In the genomic region with DNA sequence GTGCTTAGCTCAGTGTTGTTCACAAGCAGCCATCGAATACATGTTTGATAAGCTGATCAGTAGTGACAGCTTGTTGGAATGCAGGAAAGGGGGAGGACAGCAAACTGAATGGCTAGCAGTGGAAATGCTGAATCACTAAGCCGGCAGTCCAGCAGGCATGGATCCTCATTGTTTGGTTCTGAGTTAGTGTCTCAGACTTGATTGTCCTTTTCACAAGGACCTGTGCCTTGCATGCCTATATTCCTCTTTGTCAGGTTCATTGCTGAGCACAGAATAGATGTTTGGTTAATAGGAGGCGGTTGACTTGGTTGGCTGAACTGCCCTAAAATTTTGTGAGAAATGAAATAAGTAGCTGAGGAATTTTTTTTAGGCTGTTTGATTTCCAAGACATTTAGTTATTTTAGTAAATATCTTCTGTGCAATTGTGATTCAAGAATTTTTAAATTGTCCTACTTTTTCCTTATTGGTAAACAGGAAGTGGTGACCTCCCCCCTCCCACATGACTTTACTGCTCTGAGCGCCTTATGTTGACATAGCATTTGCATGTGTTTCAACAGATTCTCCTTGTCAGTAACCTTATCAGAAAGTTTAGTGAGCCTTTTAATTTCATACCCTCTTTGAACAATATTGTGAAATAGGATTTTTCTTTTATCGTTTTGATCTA, we compare ENCODE assay signal across 1 cellular context.
TF ChIP-seq lines count a peak whose summit lies in the region.

No MANE protein-coding gene starts in this region.

TF ChIP-seq in K562, 482 proteins besides CTCF, POLR2A, EP300 and RAD21 (continued from another document and continues in another):
- TF ChIP-seq RCOR1 (IDR thresholded peaks at IDR 0.05; ENCODE audit: borderline replicate concordance in 1 of 2, low read depth in 2 of 2, low read length in 2 of 2): peak in 1 of 2 experiments; percentile 35; a peak in 1 of 4 replicates
- TF ChIP-seq ZBTB17 (CRISPR knock-in tag; IDR thresholded peaks at IDR 0.05): peak; percentile 58; the same call in 1 of the 2 replicates
- TF ChIP-seq MEF2D (tag; conservative IDR thresholded peaks at IDR 0.05; ENCODE audit: low read depth): 0 out of 2 replicates have a peak, but pooled peaks have one; percentile 44
- TF ChIP-seq VEZF1 (CRISPR knock-in tag; IDR thresholded peaks at IDR 0.05): peak; percentile 72
- TF ChIP-seq FOXJ2 (tag; IDR thresholded peaks at IDR 0.05): peak; percentile 63; the same call in 1 of the 2 replicates
- TF ChIP-seq SRSF7 (optimal IDR thresholded peaks at IDR 0.05; ENCODE audit: low read depth, low read length): no peak
- TF ChIP-seq CEBPG (CRISPR knock-in tag; IDR thresholded peaks at IDR 0.05): no peak
- peak; percentile 86 to 92 for TF ChIP-seq CEBPG (tag; conservative IDR thresholded peaks at IDR 0.05 in 1 of 2, IDR thresholded peaks at IDR 0.05 in 1 of 2)
- TF ChIP-seq ATF1 (CRISPR knock-in tag; IDR thresholded peaks at IDR 0.05): no peak
- peak; percentile 42 for TF ChIP-seq ATF1 (tag; IDR thresholded peaks at IDR 0.05)
- peak; percentile 43; the same call in 1 of the 2 replicates for TF ChIP-seq SMARCE1 (IDR thresholded peaks at IDR 0.05)
- TF ChIP-seq, protein P1, sequence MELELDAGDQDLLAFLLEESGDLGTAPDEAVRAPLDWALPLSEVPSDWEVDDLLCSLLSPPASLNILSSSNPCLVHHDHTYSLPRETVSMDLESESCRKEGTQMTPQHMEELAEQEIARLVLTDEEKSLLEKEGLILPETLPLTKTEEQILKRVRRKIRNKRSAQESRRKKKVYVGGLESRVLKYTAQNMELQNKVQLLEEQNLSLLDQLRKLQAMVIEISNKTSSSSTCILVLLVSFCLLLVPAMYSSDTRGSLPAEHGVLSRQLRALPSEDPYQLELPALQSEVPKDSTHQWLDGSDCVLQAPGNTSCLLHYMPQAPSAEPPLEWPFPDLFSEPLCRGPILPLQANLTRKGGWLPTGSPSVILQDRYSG (tag; conservative IDR thresholded peaks at IDR 0.05; ENCODE audit: low read depth): 0 out of 2 replicates have a peak, but pooled peaks have one; percentile 29
- no peak for TF ChIP-seq ELK3 (CRISPR knock-in tag; IDR thresholded peaks at IDR 0.05)
- TF ChIP-seq LEF1 (IDR thresholded peaks at IDR 0.05): peak; percentile 44; the same call in 1 of the 2 replicates
- peak; percentile 92 for TF ChIP-seq ZNF584 (CRISPR knock-in tag; IDR thresholded peaks at IDR 0.05; ENCODE audit: low read depth)
- TF ChIP-seq DPF2 (IDR thresholded peaks at IDR 0.05): peak; percentile 79
- TF ChIP-seq ZBTB8A (IDR thresholded peaks at IDR 0.05; ENCODE audit: partially characterized antibody): no peak
- TF ChIP-seq BHLHE40 (IDR thresholded peaks at IDR 0.05; ENCODE audit: low read length): 0 out of 2 replicates have a peak, but pooled peaks have one; percentile 3
- 0 out of 2 replicates have a peak, but pooled peaks have one; percentile 42 for TF ChIP-seq NBN (IDR thresholded peaks at IDR 0.05; ENCODE audit: low read depth)
- peak; percentile 87 for TF ChIP-seq ZNF175 (CRISPR knock-in tag; IDR thresholded peaks at IDR 0.05; ENCODE audit: low read depth)
- peak; percentile 74 for TF ChIP-seq MAFF (IDR thresholded peaks at IDR 0.05; ENCODE audit: low read length)
- peak; percentile 91 to 93 for TF ChIP-seq FOXK2 (conservative IDR thresholded peaks at IDR 0.05 in 1 of 2, IDR thresholded peaks at IDR 0.05 in 1 of 2; ENCODE audit: low read depth in 2 of 2)
- TF ChIP-seq C11orf30 (IDR thresholded peaks at IDR 0.05; ENCODE audit: low read depth): peak; percentile 94
- TF ChIP-seq, protein P2, sequence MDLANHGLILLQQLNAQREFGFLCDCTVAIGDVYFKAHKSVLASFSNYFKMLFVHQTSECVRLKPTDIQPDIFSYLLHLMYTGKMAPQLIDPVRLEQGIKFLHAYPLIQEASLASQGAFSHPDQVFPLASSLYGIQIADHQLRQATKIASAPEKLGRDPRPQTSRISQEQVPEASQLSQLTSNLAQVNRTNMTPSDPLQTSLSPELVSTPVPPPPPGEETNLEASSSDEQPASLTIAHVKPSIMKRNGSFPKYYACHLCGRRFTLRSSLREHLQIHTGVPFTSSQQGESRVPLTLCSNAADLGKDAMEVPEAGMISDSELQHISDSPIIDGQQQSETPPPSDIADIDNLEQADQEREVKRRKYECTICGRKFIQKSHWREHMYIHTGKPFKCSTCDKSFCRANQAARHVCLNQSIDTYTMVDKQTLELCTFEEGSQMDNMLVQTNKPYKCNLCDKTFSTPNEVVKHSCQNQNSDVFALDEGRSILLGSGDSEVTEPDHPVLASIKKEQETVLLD (IDR thresholded peaks at IDR 0.05): peak; percentile 39; the same call in 1 of the 2 replicates
- TF ChIP-seq ZNF316 (IDR thresholded peaks at IDR 0.05): peak; percentile 92
- TF ChIP-seq ZNF644 (tag; IDR thresholded peaks at IDR 0.05; ENCODE audit: low read depth): 0 out of 2 replicates have a peak, but pooled peaks have one; percentile 58
- TF ChIP-seq, protein P3, sequence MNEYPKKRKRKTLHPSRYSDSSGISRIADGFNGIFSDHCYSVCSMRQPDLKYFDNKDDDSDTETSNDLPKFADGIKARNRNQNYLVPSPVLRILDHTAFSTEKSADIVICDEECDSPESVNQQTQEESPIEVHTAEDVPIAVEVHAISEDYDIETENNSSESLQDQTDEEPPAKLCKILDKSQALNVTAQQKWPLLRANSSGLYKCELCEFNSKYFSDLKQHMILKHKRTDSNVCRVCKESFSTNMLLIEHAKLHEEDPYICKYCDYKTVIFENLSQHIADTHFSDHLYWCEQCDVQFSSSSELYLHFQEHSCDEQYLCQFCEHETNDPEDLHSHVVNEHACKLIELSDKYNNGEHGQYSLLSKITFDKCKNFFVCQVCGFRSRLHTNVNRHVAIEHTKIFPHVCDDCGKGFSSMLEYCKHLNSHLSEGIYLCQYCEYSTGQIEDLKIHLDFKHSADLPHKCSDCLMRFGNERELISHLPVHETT (CRISPR knock-in tag; conservative IDR thresholded peaks at IDR 0.05 in 1 of 2, IDR thresholded peaks at IDR 0.05 in 1 of 2): peak in 1 of 2 experiments; percentile 82; a peak in 1 of 4 replicates
- TF ChIP-seq SMAD3 (CRISPR knock-in tag; conservative IDR thresholded peaks at IDR 0.05): no peak
- no peak for TF ChIP-seq ZNF586 (CRISPR knock-in tag; conservative IDR thresholded peaks at IDR 0.05)
- TF ChIP-seq TEAD2 (tag; IDR thresholded peaks at IDR 0.05): peak; percentile 82
- TF ChIP-seq LCOR (CRISPR knock-in tag; IDR thresholded peaks at IDR 0.05): no peak
- TF ChIP-seq PYGO2 (tag; IDR thresholded peaks at IDR 0.05): no peak
- peak; percentile 50; the same call in 1 of the 2 replicates for TF ChIP-seq RB1 (IDR thresholded peaks at IDR 0.05; ENCODE audit: low read depth)
- peak; percentile 49 for TF ChIP-seq L3MBTL2 (IDR thresholded peaks at IDR 0.05)
- TF ChIP-seq MYC (IDR thresholded peaks at IDR 0.05; ENCODE audit: low read depth, low read length): peak; percentile 43; the same call in 1 of the 2 replicates
- TF ChIP-seq MYC (CRISPR knock-in tag; IDR thresholded peaks at IDR 0.05; ENCODE audit: borderline replicate concordance, low read depth): no peak
- peak; percentile 80 for TF ChIP-seq SPI1 (IDR thresholded peaks at IDR 0.05; ENCODE audit: borderline replicate concordance, low read depth, low read length)
- no peak for TF ChIP-seq GMEB1 (CRISPR knock-in tag; IDR thresholded peaks at IDR 0.05)
- peak; percentile 79 for TF ChIP-seq ZNF589 (CRISPR knock-in tag; IDR thresholded peaks at IDR 0.05; ENCODE audit: low read depth)
- peak; percentile 95 for TF ChIP-seq CEBPB (tag; IDR thresholded peaks at IDR 0.05)
- TF ChIP-seq ZBTB9 (CRISPR knock-in tag; IDR thresholded peaks at IDR 0.05): 0 out of 2 replicates have a peak, but pooled peaks have one; percentile 14
- TF ChIP-seq FOSL1 (tag; conservative IDR thresholded peaks at IDR 0.05): peak; percentile 63
- no peak for TF ChIP-seq TCF7 (IDR thresholded peaks at IDR 0.05; ENCODE audit: borderline replicate concordance)
- TF ChIP-seq ATF7 (IDR thresholded peaks at IDR 0.05): peak; percentile 22; the same call in 1 of the 2 replicates
- TF ChIP-seq MAFK (IDR thresholded peaks at IDR 0.05; ENCODE audit: low read length): peak; percentile 82
- TF ChIP-seq PTBP1 (IDR thresholded peaks at IDR 0.05; ENCODE audit: low read depth, low read length): no peak
- peak; percentile 83 for TF ChIP-seq NFRKB (IDR thresholded peaks at IDR 0.05; ENCODE audit: low read depth)
- peak; percentile 58; the same call in 1 of the 2 replicates for TF ChIP-seq GATAD2A (IDR thresholded peaks at IDR 0.05)
- no peak for TF ChIP-seq SUPT5H (IDR thresholded peaks at IDR 0.05)
- TF ChIP-seq RBBP5 (IDR thresholded peaks at IDR 0.05; ENCODE audit: borderline replicate concordance, insufficient read depth, low read length, poor library complexity, severe bottlenecking): no peak
- no peak for TF ChIP-seq CCAR2 (IDR thresholded peaks at IDR 0.05; ENCODE audit: low read depth, low read length)
- no peak for TF ChIP-seq ID3 (CRISPR knock-in tag; IDR thresholded peaks at IDR 0.05)
- TF ChIP-seq ID3 (tag; IDR thresholded peaks at IDR 0.05): peak; percentile 68; the same call in 1 of the 2 replicates
- 0 out of 2 replicates have a peak, but pooled peaks have one; percentile 25 for TF ChIP-seq ZNF444 (CRISPR knock-in tag; IDR thresholded peaks at IDR 0.05)
- TF ChIP-seq HDAC1 (IDR thresholded peaks at IDR 0.05): peak in 1 of 2 experiments; percentile 49; a peak in 2 of 4 replicates
- TF ChIP-seq MIER1 (IDR thresholded peaks at IDR 0.05; ENCODE audit: low read depth): no peak
- no peak for TF ChIP-seq ZNF696 (CRISPR knock-in tag; conservative IDR thresholded peaks at IDR 0.05)
- TF ChIP-seq NUFIP1 (IDR thresholded peaks at IDR 0.05; ENCODE audit: partially characterized antibody): no peak
- TF ChIP-seq RBFOX2 (IDR thresholded peaks at IDR 0.05; ENCODE audit: low read depth, low read length): peak; percentile 38; the same call in 1 of the 2 replicates
- no peak for TF ChIP-seq CHCHD3 (CRISPR knock-in tag; IDR thresholded peaks at IDR 0.05)
- peak; percentile 44; the same call in 1 of the 2 replicates for TF ChIP-seq CREM (IDR thresholded peaks at IDR 0.05; ENCODE audit: low read depth)
- TF ChIP-seq SMARCB1 (IDR thresholded peaks at IDR 0.05; ENCODE audit: insufficient read length, low read depth): peak; percentile 59
- peak; percentile 43 for TF ChIP-seq TAF9B (IDR thresholded peaks at IDR 0.05; ENCODE audit: partially characterized antibody)
